In genomic region chr11:46364056-46364455, GRCh38 we compare ENCODE assay signal across 1 cellular context.
TF ChIP-seq lines count a peak whose summit lies in the region.

No MANE protein-coding gene starts in this region.

TF ChIP-seq in endothelial cell of umbilical vein, 7 proteins besides CTCF, POLR2A, EP300 and RAD21:
- TF ChIP-seq EZH2 (IDR thresholded peaks at IDR 0.05; ENCODE audit: borderline replicate concordance, low read depth, low read length, severe bottlenecking), result no peak
- no peak for TF ChIP-seq JUN (IDR thresholded peaks at IDR 0.05; ENCODE audit: borderline replicate concordance, insufficient read depth, insufficient read length, low read depth)
- no peak for TF ChIP-seq POLR2AphosphoS5 (IDR thresholded peaks at IDR 0.05; ENCODE audit: insufficient read depth, low read depth, low read length)
- no peak for TF ChIP-seq MYC (IDR thresholded peaks at IDR 0.05; ENCODE audit: low read depth, low read length)
- no peak for TF ChIP-seq GATA2 (IDR thresholded peaks at IDR 0.05; ENCODE audit: insufficient read depth, insufficient read length, low read depth, low read length)
